20 cellular contexts compared by ENCODE assay signal in genomic region chr4:113616443-113616842, GRCh38.
DNase-seq lines count a peak whose midpoint lies in the region; ATAC-seq, FAIRE-seq and TF ChIP-seq lines count a peak whose summit lies in the region.
"Had no signal": no experiment of that assay in that cellular context is flagged by ENCODE, and none has a peak within 500 bp of the region (broad histone marks: within the 10 kb centered on the region; RNA-seq: fewer than 3 reads in every experiment).

No MANE protein-coding gene starts in this region.

- H3K4me3 ChIP-seq in BLaER1 treated with 17β-estradiol and CSF1 and Interleukin-3, amounts not matched to agents 10 nM and 100 nM: no peak overlapping the region
- H3K4me3 ChIP-seq in KMS-11 (IDR thresholded peaks at IDR 0.05; ENCODE audit: insufficient read depth, low read depth, low read length): no peak overlapping the region
- H3K4me3 ChIP-seq in pancreas: no peak overlapping the region
- H3K4me3 ChIP-seq in mesendoderm (ENCODE audit: low read length): no peak overlapping the region
- H3K4me3 ChIP-seq: testis had no signal

- WGBS in pancreas, 2 donors: 18 to 26% methylated on average over 1 of the region's 1 CpG
- no CpG with 5 or more reads among the region's 1 CpG for WGBS in mesendoderm (ENCODE audit: extremely low coverage, insufficient coverage, low lambda C conversion rate)

- H3K79me1 ChIP-seq in mesendoderm (ENCODE audit: low read length): no peaks in the 10 kb centered on the region

- peak overlapping the region in 7 of 11 experiments; percentile 9 to 76 (median 32); a peak in 10 of 22 replicates for H3K4me2 ChIP-seq in BLaER1 treated with 17β-estradiol and CSF1 and Interleukin-3, amounts not matched to agents 10 nM and 100 nM
- H3K4me2 ChIP-seq in KMS-11: 0 out of 2 replicates have a peak overlapping the region, but pooled peaks have one; percentile 44
- H3K4me2 ChIP-seq in mesendoderm (ENCODE audit: low read length): no peak overlapping the region

- H4K8ac ChIP-seq in mesendoderm (ENCODE audit: low read depth, low read length): no peak overlapping the region

- no peaks in the 10 kb centered on the region for H3K27me3 Mint-ChIP-seq in central memory CD8-positive, alpha-beta T cell
- H3K27me3 Mint-ChIP-seq: activated naive CD8-positive, alpha-beta T cell; activated T-cell treated with anti-CD3 and anti-CD28 coated beads, Interleukin-2, amount 50 U/mL, for 24 hours had no signal

- peaks cover 5 to 100% (median 51%) of the 10 kb centered on the region in 10 experiments; a peak in 19 of 20 replicates for H3K4me1 ChIP-seq in BLaER1 treated with 17β-estradiol and CSF1 and Interleukin-3, amounts not matched to agents 10 nM and 100 nM
- H3K4me1 ChIP-seq in KMS-11 (ENCODE audit: low read depth, poor library complexity, severe bottlenecking): peaks cover 19% of the 10 kb centered on the region
- peaks cover 10 to 24% (median 20%) of the 10 kb centered on the region in 3 donors for H3K4me1 ChIP-seq in pancreas
- H3K4me1 ChIP-seq in mesendoderm (ENCODE audit: control insufficient read depth, low read depth, low read length): no peaks in the 10 kb centered on the region

- TF ChIP-seq CTCF in KMS-11 (conservative IDR thresholded peaks at IDR 0.05; ENCODE audit: low read depth, low read length): no peak
- no peak for TF ChIP-seq CTCF in pancreas (IDR thresholded peaks at IDR 0.05)

- peaks cover 26% of the 10 kb centered on the region for H3K4me1 Mint-ChIP-seq in central memory CD8-positive, alpha-beta T cell
- H3K4me1 Mint-ChIP-seq: H9 had no signal

- no peak overlapping the region for H3K4ac ChIP-seq in mesendoderm (ENCODE audit: low read depth, low read length)

- H3K27ac ChIP-seq in BLaER1 treated with 17β-estradiol and CSF1 and Interleukin-3, amounts not matched to agents 10 nM and 100 nM: peak overlapping the region in 5 of 11 experiments; percentile 20 to 74 (median 39); a peak in 8 of 22 replicates
- H3K27ac ChIP-seq in KMS-11 (no peak overlapping the region), pancreas (no peak overlapping the region), mesendoderm (ENCODE audit: low read depth, low read length) (no peak overlapping the region)
- H3K27ac ChIP-seq: testis had no signal

- intact Hi-C loops in pancreas (cut with DNase I): no loop called here

- H4K5ac ChIP-seq in mesendoderm (ENCODE audit: low read length): no peak overlapping the region

- H3K9me3 ChIP-seq in BLaER1 treated with 17β-estradiol and CSF1 and Interleukin-3, amounts not matched to agents 10 nM and 100 nM (replicated peaks in 1 of 11): peaks cover 0 to 4% (median 0%) of the 10 kb centered on the region in 11 experiments; a peak in 3 of 22 replicates
- no peaks in the 10 kb centered on the region for H3K9me3 ChIP-seq in pancreas
- H3K9me3 ChIP-seq: BE2C, testis had no signal

- no peak for DNase-seq in central memory CD8-positive, alpha-beta T cell (ENCODE audit: low spot score in 2 of 2)
- DNase-seq in pancreas (no peak), SK-N-DZ (ENCODE audit: low spot score) (no peak), mesendoderm (no peak)
- DNase-seq: activated T-cell treated with anti-CD3 and anti-CD28 coated beads, Interleukin-2, amount 50 U/mL, for 24 hours; BE2C; DMS79; H9; immature natural killer cell; KBM-7; NCI-H1417 treated with DMSO at 0.1 percent for 48 hours; NCI-H748 treated with DMSO at 0.1 percent for 48 hours; stimulated activated CD4-positive, alpha-beta T cell treated with anti-CD3 and anti-CD28 coated beads, Interleukin-4, amount 100 ng/mL, for 1 hour; SW 1271; testis had no signal

- no peak overlapping the region for H2AK5ac ChIP-seq in mesendoderm (ENCODE audit: low read length)

- H2AFZ ChIP-seq in KMS-11 (ENCODE audit: low read depth): no peak overlapping the region

- FAIRE-seq in pancreas (lab: Jason Lieb, UNC): no peak

- no peak overlapping the region for H3K27ac Mint-ChIP-seq in central memory CD8-positive, alpha-beta T cell (ENCODE audit: low read depth)
- H3K27ac Mint-ChIP-seq: activated naive CD8-positive, alpha-beta T cell; activated T-cell treated with anti-CD3 and anti-CD28 coated beads, Interleukin-2, amount 50 U/mL, for 24 hours; H9 had no signal

- H3K9ac ChIP-seq in BLaER1 treated with 17β-estradiol and CSF1 and Interleukin-3, amounts not matched to agents 10 nM and 100 nM: peak overlapping the region in 1 of 11 experiments; percentile 45; a peak in 1 of 22 replicates
- H3K9ac ChIP-seq in KMS-11 (no peak overlapping the region), mesendoderm (ENCODE audit: low read length) (no peak overlapping the region)

- no peaks in the 10 kb centered on the region for H3K36me3 Mint-ChIP-seq in central memory CD8-positive, alpha-beta T cell (ENCODE audit: insufficient read depth)
- H3K36me3 Mint-ChIP-seq: immature natural killer cell had no signal

- no peak overlapping the region for H2BK15ac ChIP-seq in mesendoderm (replicated peaks; ENCODE audit: low read depth)

- peaks cover 0 to 42% (median under 1%) of the 10 kb centered on the region in 11 experiments; a peak in 9 of 22 replicates for H3K36me3 ChIP-seq in BLaER1 treated with 17β-estradiol and CSF1 and Interleukin-3, amounts not matched to agents 10 nM and 100 nM
- H3K36me3 ChIP-seq in KMS-11 (ENCODE audit: insufficient read depth) (no peaks in the 10 kb centered on the region), pancreas (no peaks in the 10 kb centered on the region), mesendoderm (ENCODE audit: control insufficient read depth, insufficient read depth, low read length) (no peaks in the 10 kb centered on the region)
- H3K36me3 ChIP-seq: BE2C had no signal

- no peak overlapping the region for H2BK120ac ChIP-seq in mesendoderm (ENCODE audit: low read depth, low read length)

- H3K4me3 Mint-ChIP-seq in central memory CD8-positive, alpha-beta T cell: no peak overlapping the region
- H3K4me3 Mint-ChIP-seq: activated naive CD8-positive, alpha-beta T cell; activated T-cell treated with anti-CD3 and anti-CD28 coated beads, Interleukin-2, amount 50 U/mL, for 24 hours; H9; immature natural killer cell had no signal

- H3K23ac ChIP-seq in mesendoderm (ENCODE audit: low read length): no peak overlapping the region

- no peaks in the 10 kb centered on the region for H3K9me3 Mint-ChIP-seq in central memory CD8-positive, alpha-beta T cell
- H3K9me3 Mint-ChIP-seq: activated T-cell treated with anti-CD3 and anti-CD28 coated beads, Interleukin-2, amount 50 U/mL, for 24 hours; H9; immature natural killer cell had no signal

- no peak overlapping the region for H3K18ac ChIP-seq in mesendoderm (ENCODE audit: low read length)

- H3K56ac ChIP-seq in mesendoderm (ENCODE audit: low read length): no peak overlapping the region

- ATAC-seq in central memory CD8-positive, alpha-beta T cell (replicated peaks; ENCODE audit: extremely low read depth, poor library complexity, severe bottlenecking): peak; percentile 40
- ATAC-seq in pancreas (peak; percentile 36 to 86 (median 56)), HG03139 (IDR thresholded peaks at IDR 0.05; ENCODE audit: unreplicated experiment) (no peak)
- ATAC-seq: esophagus mucosa had no signal

- H3K27me3 ChIP-seq in BLaER1 treated with 17β-estradiol and CSF1 and Interleukin-3, amounts not matched to agents 10 nM and 100 nM: no peaks in the 10 kb centered on the region
- no peaks in the 10 kb centered on the region for H3K27me3 ChIP-seq in KMS-11 (ENCODE audit: insufficient read depth, low read depth)
- H3K27me3 ChIP-seq in pancreas: no peaks in the 10 kb centered on the region
- no peaks in the 10 kb centered on the region for H3K27me3 ChIP-seq in mesendoderm (ENCODE audit: insufficient read depth, low read length, poor library complexity)
- H3K27me3 ChIP-seq: BE2C, testis had no signal

- H4K20me1 ChIP-seq in BLaER1 treated with 17β-estradiol and CSF1 and Interleukin-3, amounts not matched to agents 10 nM and 100 nM: peaks cover 0 to 45% (median 0%) of the 10 kb centered on the region in 11 experiments; a peak in 3 of 22 replicates
- H4K20me1 ChIP-seq in KMS-11 (ENCODE audit: insufficient read depth): no peaks in the 10 kb centered on the region

- no peaks in the 10 kb centered on the region for H3K79me2 ChIP-seq in KMS-11 (ENCODE audit: insufficient read depth, low read depth)
- H3K79me2 ChIP-seq in mesendoderm (ENCODE audit: control insufficient read depth, insufficient read depth, low read length): no peaks in the 10 kb centered on the region

- no peak overlapping the region for H2BK5ac ChIP-seq in mesendoderm (ENCODE audit: low read length)
